In the genomic region with DNA sequence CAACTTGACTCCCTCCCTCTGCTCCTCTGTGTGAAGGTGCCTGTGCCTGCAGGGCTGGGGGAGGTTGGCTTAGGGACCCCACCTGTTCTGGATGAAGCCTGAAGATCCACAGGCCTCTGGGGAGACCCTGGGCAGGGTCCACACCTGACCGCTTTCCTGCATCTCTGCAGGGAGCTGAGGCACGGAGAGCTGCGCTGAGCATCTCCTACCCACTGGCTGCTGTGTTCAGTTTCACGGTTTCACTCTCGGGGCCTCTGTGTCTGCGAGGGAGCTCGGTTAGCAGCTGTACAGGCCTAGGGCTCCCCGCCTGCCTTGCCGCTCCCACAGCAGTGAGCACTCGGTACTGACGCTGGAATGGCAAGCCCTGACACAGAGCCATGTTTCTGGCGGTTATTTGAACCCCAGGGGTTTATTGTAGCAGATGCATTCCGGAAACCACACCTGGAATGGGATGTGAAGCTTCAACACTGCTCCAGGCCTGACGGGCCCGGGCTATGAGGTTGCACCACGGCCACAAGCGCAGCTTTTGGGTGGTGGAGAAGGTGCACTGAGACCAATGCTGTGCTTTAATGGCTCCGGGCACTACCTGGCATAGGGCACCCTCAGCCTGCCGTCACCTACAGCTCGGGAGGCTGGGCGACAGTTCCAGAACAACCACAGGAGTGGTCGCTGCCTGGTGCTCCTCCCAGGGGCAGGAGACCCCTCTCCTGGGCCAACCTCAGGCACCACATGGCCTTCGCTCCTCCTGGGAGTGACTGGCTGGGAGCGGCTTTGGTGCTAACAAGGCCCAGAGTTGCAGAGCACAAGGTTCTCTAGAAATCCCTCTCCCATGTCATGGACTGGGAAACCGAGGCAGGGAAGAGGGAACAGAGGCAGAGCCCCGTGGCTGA, we compare ENCODE assay signal across 22 cellular contexts.
A peak's percentile ranks its signal among the peaks of the same experiment; 100 is the strongest.
DNase-seq lines count a peak whose midpoint lies in the region; ATAC-seq and TF ChIP-seq lines count a peak whose summit lies in the region.
"Had no signal": no experiment of that assay in that cellular context is flagged by ENCODE, and none has a peak within 500 bp of the region (broad histone marks: within the 10 kb centered on the region; RNA-seq: fewer than 3 reads in every experiment).

No MANE protein-coding gene starts in this region.

- H3K27me3 ChIP-seq in BLaER1, result no peaks in the 10 kb centered on the region
- no peaks in the 10 kb centered on the region for H3K27me3 ChIP-seq in DND-41 (ENCODE audit: insufficient read depth, low read length, poor library complexity)
- peaks cover 0 to 19% (median 0%) of the 10 kb centered on the region in 4 donors for H3K27me3 ChIP-seq in esophagus squamous epithelium

- POLR2A ChIA-PET in activated B cell treated with CpG ODN at 0.5 μM for 24 hours (lab: Charles Lee), result no interaction called here

- 0 out of 3 replicates have a peak, but pooled peaks have one; percentile 37 for ATAC-seq in DND-41 (ENCODE audit: insufficient read depth, low read depth)
- ATAC-seq in activated B cell treated with CpG ODN at 0.5 μM for 24 hours (ENCODE audit: low read depth), result no peak
- ATAC-seq in GM18858 (IDR thresholded peaks at IDR 0.05; ENCODE audit: unreplicated experiment), result no peak
- ATAC-seq: Panc1 had no signal

- no peak overlapping the region for H3K4me3 ChIP-seq in BLaER1
- H3K4me3 ChIP-seq in DND-41 (ENCODE audit: low read depth in 1 of 2, low read length in 2 of 2), result no peak overlapping the region
- H3K4me3 ChIP-seq in esophagus squamous epithelium, result no peak overlapping the region
- H3K4me3 ChIP-seq: HAP-1 had no signal

- no peak overlapping the region for H2AFZ ChIP-seq in DND-41 (ENCODE audit: low read depth, low read length)

- TF ChIP-seq CTCF in DND-41 (IDR thresholded peaks at IDR 0.05; ENCODE audit: borderline replicate concordance, extremely low read depth, low read length, poor library complexity, severe bottlenecking) (no peak), activated B cell treated with CpG ODN at 0.5 μM for 24 hours (IDR thresholded peaks at IDR 0.05) (no peak), esophagus squamous epithelium (IDR thresholded peaks at IDR 0.05) (no peak)

- H4K20me1 ChIP-seq in BLaER1 (no peaks in the 10 kb centered on the region), DND-41 (ENCODE audit: insufficient read depth, low read length) (no peaks in the 10 kb centered on the region)

- H3K4me3 Mint-ChIP-seq in activated B cell treated with CpG ODN at 0.5 μM for 24 hours, result no peak overlapping the region
- H3K4me3 Mint-ChIP-seq in activated naive CD8-positive, alpha-beta T cell treated with anti-CD3 and anti-CD28 coated beads for 36 hours, result no peak overlapping the region
- H3K4me3 Mint-ChIP-seq: CD4-positive, alpha-beta memory T cell had no signal

- H3K27ac ChIP-seq in BLaER1 (peak overlapping the region; percentile 29; the same call in 1 of the 2 replicates), DND-41 (ENCODE audit: low read length) (no peak overlapping the region), esophagus squamous epithelium (no peak overlapping the region)

- H3K36me3 Mint-ChIP-seq in activated B cell treated with CpG ODN at 0.5 μM for 24 hours (ENCODE audit: low read depth), result no peaks in the 10 kb centered on the region
- no peaks in the 10 kb centered on the region for H3K36me3 Mint-ChIP-seq in activated naive CD8-positive, alpha-beta T cell treated with anti-CD3 and anti-CD28 coated beads for 36 hours
- H3K36me3 Mint-ChIP-seq: CD4-positive, alpha-beta memory T cell had no signal

- H3K9me3 Mint-ChIP-seq in activated B cell treated with CpG ODN at 0.5 μM for 24 hours, result peaks cover 4% of the 10 kb centered on the region
- H3K9me3 Mint-ChIP-seq in activated naive CD8-positive, alpha-beta T cell treated with anti-CD3 and anti-CD28 coated beads for 36 hours, result peaks cover 6% of the 10 kb centered on the region

- H3K27ac Mint-ChIP-seq in activated B cell treated with CpG ODN at 0.5 μM for 24 hours, result no peak overlapping the region
- no peak overlapping the region for H3K27ac Mint-ChIP-seq in activated naive CD8-positive, alpha-beta T cell treated with anti-CD3 and anti-CD28 coated beads for 36 hours
- H3K27ac Mint-ChIP-seq: CD4-positive, alpha-beta memory T cell had no signal

- H3K9me3 ChIP-seq in BLaER1 (peaks cover 21% of the 10 kb centered on the region), DND-41 (ENCODE audit: insufficient read depth, low read length, severe bottlenecking) (peaks cover 9% of the 10 kb centered on the region), esophagus squamous epithelium (peaks cover 0 to 12% (median 0%) of the 10 kb centered on the region in 3 donors)
- H3K9me3 ChIP-seq: HAP-1, SK-N-SH had no signal

- no peaks in the 10 kb centered on the region for H3K79me2 ChIP-seq in DND-41 (ENCODE audit: insufficient read depth, low read length)

- peaks cover 3% of the 10 kb centered on the region for H3K27me3 Mint-ChIP-seq in activated B cell treated with CpG ODN at 0.5 μM for 24 hours
- no peaks in the 10 kb centered on the region for H3K27me3 Mint-ChIP-seq in activated naive CD8-positive, alpha-beta T cell treated with anti-CD3 and anti-CD28 coated beads for 36 hours

- CTCF ChIA-PET in activated B cell treated with CpG ODN at 0.5 μM for 24 hours (lab: Charles Lee), result no interaction called here

- H3K9ac ChIP-seq in BLaER1 (peak overlapping the region; percentile 23; the same call in 1 of the 2 replicates), DND-41 (ENCODE audit: low read depth, low read length) (no peak overlapping the region)
- H3K9ac ChIP-seq: SK-N-SH had no signal

- intact Hi-C loops in activated B cell treated with CpG ODN at 0.5 μM for 24 hours (cut with micrococcal nuclease) (no loop called here), posterior vena cava (cut with DNase I) (no loop called here), esophagus squamous epithelium (cut with DNase I) (no loop called here)

- DNase-seq in DND-41 (no peak), activated B cell treated with CpG ODN at 0.5 μM for 24 hours (peak; percentile 2), posterior vena cava (ENCODE audit: low spot score) (peak; percentile 70), esophagus squamous epithelium (lab: John Stamatoyannopoulos, UW) (no peak)
- no peak for DNase-seq in activated naive CD8-positive, alpha-beta T cell treated with anti-CD3 and anti-CD28 coated beads for 36 hours
- DNase-seq: ACHN; AML-193; Calu3; CD4-positive, alpha-beta memory T cell; DMS53; KBM-7; NCI-H1092; NCI-H146; NCI-H2081; NCI-H226; NCI-H524 treated with DMSO at 0.1 percent for 48 hours; SHP77; SK-N-SH had no signal

- H3K4me2 ChIP-seq in BLaER1 (peak overlapping the region; percentile 64), DND-41 (ENCODE audit: insufficient read depth, low read length) (no peak overlapping the region)
- H3K4me2 ChIP-seq: SK-N-SH had no signal

- peaks cover 83% of the 10 kb centered on the region for H3K4me1 ChIP-seq in BLaER1
- H3K4me1 ChIP-seq in DND-41 (ENCODE audit: insufficient read depth, low read length), result no peaks in the 10 kb centered on the region
- H3K4me1 ChIP-seq in esophagus squamous epithelium, result peaks cover 0 to 6% (median 0%) of the 10 kb centered on the region in 3 donors
- H3K4me1 ChIP-seq: HAP-1 had no signal

- TF ChIP-seq POLR2A in esophagus squamous epithelium (IDR thresholded peaks at IDR 0.05), result no peak

- no peaks in the 10 kb centered on the region for H3K4me1 Mint-ChIP-seq in activated B cell treated with CpG ODN at 0.5 μM for 24 hours
- H3K4me1 Mint-ChIP-seq in activated naive CD8-positive, alpha-beta T cell treated with anti-CD3 and anti-CD28 coated beads for 36 hours, result no peaks in the 10 kb centered on the region
- H3K4me1 Mint-ChIP-seq: CD4-positive, alpha-beta memory T cell had no signal

- WGBS in esophagus squamous epithelium, 2 donors, result 61 to 70% methylated on average over 8 of the region's 26 CpGs

- H3K36me3 ChIP-seq in BLaER1 (no peaks in the 10 kb centered on the region), DND-41 (ENCODE audit: insufficient read depth, low read length) (no peaks in the 10 kb centered on the region), esophagus squamous epithelium (no peaks in the 10 kb centered on the region)
- H3K36me3 ChIP-seq: HAP-1 had no signal

Comparison
In these comparisons a context has a peak if more than half of its experiments do, and no peak if none do; other contexts are left out.
1. DNase-seq: peak in activated B cell treated with CpG ODN at 0.5 μM for 24 hours (single experiment) and posterior vena cava (single experiment); none in DND-41 (single experiment), esophagus squamous epithelium (single experiment) and activated naive CD8-positive, alpha-beta T cell treated with anti-CD3 and anti-CD28 coated beads for 36 hours (single experiment).